In genomic region chr16:71708696-71709095, GRCh38 we compare ENCODE assay signal across 27 cellular contexts. TPM values are rescaled to one million over a fixed set of nuclear protein-coding genes. Genes with fewer than 3 reads are reported as not detected.
DNase-seq lines count a peak whose midpoint lies in the region; ATAC-seq and TF ChIP-seq lines count a peak whose summit lies in the region.
"Had no signal": no experiment of that assay in that cellular context is flagged by ENCODE, and none has a peak within 500 bp of the region (broad histone marks: within the 10 kb centered on the region; RNA-seq: fewer than 3 reads in every experiment).

No MANE protein-coding gene starts in this region.

- no peaks in the 10 kb centered on the region for H3K27me3 Mint-ChIP-seq in stimulated activated memory B cell treated with anti-CD40 and anti-IgM and Interleukin-4, amounts not matched to agents 10 μg/mL and 1 μg/mL and 100 μg/mL, for 72 hours
- H3K27me3 Mint-ChIP-seq: activated B cell treated with CpG ODN at 0.5 μM for 24 hours; activated CD4-positive, alpha-beta T cell treated with anti-CD3 and anti-CD28 coated beads, Interleukin-2, amount 10 ng/mL, durations not matched to agents 7 days and 5 days; activated T-cell treated with anti-CD3 and anti-CD28 coated beads, Interleukin-2, amount 50 U/mL, for 24 hours; stimulated activated naive B cell treated with anti-CD40 and anti-IgM and Interleukin-4, amounts not matched to agents 10 μg/mL and 1 μg/mL and 100 μg/mL, for 72 hours had no signal

- H3K27me3 ChIP-seq in HCT116 (ENCODE audit: insufficient read depth, low read length), result no peaks in the 10 kb centered on the region
- no peaks in the 10 kb centered on the region for H3K27me3 ChIP-seq in RWPE2 (ENCODE audit: insufficient read depth, poor library complexity, severe bottlenecking)
- H3K27me3 ChIP-seq in hepatocyte, result no peaks in the 10 kb centered on the region
- H3K27me3 ChIP-seq: ascending aorta, cardiac muscle cell, upper lobe of right lung had no signal

- no peaks in the 10 kb centered on the region for H3K9me2 ChIP-seq in HCT116 (ENCODE audit: insufficient read depth)
- no peaks in the 10 kb centered on the region for H3K9me2 ChIP-seq in hepatocyte (replicated peaks; ENCODE audit: insufficient read depth)

- H3K36me3 Mint-ChIP-seq in stimulated activated memory B cell treated with anti-CD40 and anti-IgM and Interleukin-4, amounts not matched to agents 10 μg/mL and 1 μg/mL and 100 μg/mL, for 72 hours, result peaks cover 6% of the 10 kb centered on the region
- H3K36me3 Mint-ChIP-seq: natural killer cell; stimulated activated naive B cell treated with anti-CD40 and anti-IgM and Interleukin-4, amounts not matched to agents 10 μg/mL and 1 μg/mL and 100 μg/mL, for 72 hours had no signal

- intact Hi-C loops in HCT116 (cut with micrococcal nuclease), result no loop called here

- H3K4me3 Mint-ChIP-seq in stimulated activated memory B cell treated with anti-CD40 and anti-IgM and Interleukin-4, amounts not matched to agents 10 μg/mL and 1 μg/mL and 100 μg/mL, for 72 hours, result no peak overlapping the region
- H3K4me3 Mint-ChIP-seq: activated B cell treated with CpG ODN at 0.5 μM for 24 hours; activated CD4-positive, alpha-beta T cell treated with anti-CD3 and anti-CD28 coated beads, Interleukin-2, amount 10 ng/mL, durations not matched to agents 7 days and 5 days; activated T-cell treated with anti-CD3 and anti-CD28 coated beads, Interleukin-2, amount 50 U/mL, for 24 hours; natural killer cell; stimulated activated naive B cell treated with anti-CD40 and anti-IgM and Interleukin-4, amounts not matched to agents 10 μg/mL and 1 μg/mL and 100 μg/mL, for 72 hours had no signal

- peak overlapping the region; percentile 53 for H3K4me2 ChIP-seq in HCT116 (ENCODE audit: low read length)
- no peak overlapping the region for H3K4me2 ChIP-seq in hepatocyte

- TF ChIP-seq POLR2A in HCT116 (IDR thresholded peaks at IDR 0.05; ENCODE audit: borderline replicate concordance, extremely low read depth, insufficient read depth, insufficient read length), result no peak

- peaks cover 15% of the 10 kb centered on the region for H3K4me1 Mint-ChIP-seq in stimulated activated memory B cell treated with anti-CD40 and anti-IgM and Interleukin-4, amounts not matched to agents 10 μg/mL and 1 μg/mL and 100 μg/mL, for 72 hours
- H3K4me1 Mint-ChIP-seq: natural killer cell had no signal

- H3K4me3 ChIP-seq in HCT116 (replicated peaks in 1 of 2; ENCODE audit: low read depth in 1 of 2, low read length in 2 of 2) (peak overlapping the region in 1 of 2 experiments; percentile 19; a peak in 1 of 4 replicates), RWPE2 (ENCODE audit: severe bottlenecking) (no peak overlapping the region), hepatocyte (no peak overlapping the region)
- H3K4me3 ChIP-seq: ascending aorta, cardiac muscle cell, coronary artery, SK-N-MC, upper lobe of right lung had no signal

- WGBS in hepatocyte (ENCODE audit: low lambda C conversion rate, missing lambda C conversion rate), result 98% methylated on average over 2 of the region's 2 CpGs

- no peak for TF ChIP-seq CTCF in HCT116 (IDR thresholded peaks at IDR 0.05 in 2 of 3, conservative IDR thresholded peaks at IDR 0.05 in 1 of 3; ENCODE audit: borderline replicate concordance in 1 of 3, insufficient read depth in 1 of 3, low read depth in 2 of 3, low read length in 2 of 3)
- TF ChIP-seq CTCF in RWPE2 (IDR thresholded peaks at IDR 0.05; ENCODE audit: poor library complexity, severe bottlenecking), result no peak
- TF ChIP-seq CTCF in hepatocyte (IDR thresholded peaks at IDR 0.05; ENCODE audit: poor library complexity), result no peak

- H3K27ac Mint-ChIP-seq in stimulated activated memory B cell treated with anti-CD40 and anti-IgM and Interleukin-4, amounts not matched to agents 10 μg/mL and 1 μg/mL and 100 μg/mL, for 72 hours, result peak overlapping the region; percentile 17
- H3K27ac Mint-ChIP-seq: activated B cell treated with CpG ODN at 0.5 μM for 24 hours; activated CD4-positive, alpha-beta T cell treated with anti-CD3 and anti-CD28 coated beads, Interleukin-2, amount 10 ng/mL, durations not matched to agents 7 days and 5 days; activated T-cell treated with anti-CD3 and anti-CD28 coated beads, Interleukin-2, amount 50 U/mL, for 24 hours; natural killer cell; stimulated activated naive B cell treated with anti-CD40 and anti-IgM and Interleukin-4, amounts not matched to agents 10 μg/mL and 1 μg/mL and 100 μg/mL, for 72 hours had no signal

- no peak for DNase-seq in HCT116 (ENCODE audit: low read depth, low spot score)
- DNase-seq in RWPE2 (ENCODE audit: low spot score), result no peak
- no peak for DNase-seq in hepatocyte (ENCODE audit: low spot score)
- DNase-seq in iPS-NIHi11 (ENCODE audit: low spot score), result no peak
- no peak for DNase-seq in GF-D8 (lab: John Stamatoyannopoulos, UW)
- DNase-seq in cortex of kidney (lab: John Stamatoyannopoulos, UW), result no peak
- DNase-seq: activated B cell treated with CpG ODN at 0.5 μM for 24 hours; activated CD4-positive, alpha-beta T cell treated with anti-CD3 and anti-CD28 coated beads, Interleukin-2, amount 10 ng/mL, durations not matched to agents 7 days and 5 days; activated gamma-delta T cell treated with Interleukin-2 at 50 U/mL for 16 hours; activated T-cell treated with anti-CD3 and anti-CD28 coated beads, Interleukin-2, amount 50 U/mL, for 24 hours; DMS79; effector memory CD4-positive, alpha-beta T cell; GDM1; head of caudate nucleus; left ventricle myocardium superior; natural killer cell; NCI-H146; NCI-H774; stimulated activated naive B cell treated with anti-CD40 and anti-IgM and Interleukin-4, amounts not matched to agents 10 μg/mL and 1 μg/mL and 100 μg/mL, for 72 hours; T-helper 1 cell; upper lobe of right lung had no signal

- 0 out of 2 replicates have a peak overlapping the region, but pooled peaks have one; percentile 32 for H3K9ac ChIP-seq in HCT116 (ENCODE audit: low read length)

- H3K79me2 ChIP-seq in HCT116 (ENCODE audit: insufficient read depth, low read length), result peaks cover 12% of the 10 kb centered on the region
- H3K79me2 ChIP-seq in hepatocyte, result peaks cover 42% of the 10 kb centered on the region

- H4K20me1 ChIP-seq in HCT116 (ENCODE audit: insufficient read depth) (no peaks in the 10 kb centered on the region), hepatocyte (ENCODE audit: insufficient read depth, poor library complexity, severe bottlenecking) (peaks cover 3% of the 10 kb centered on the region)

- H2AFZ ChIP-seq in HCT116 (ENCODE audit: low read depth, low read length, poor library complexity, severe bottlenecking), result no peak overlapping the region
- H2AFZ ChIP-seq in hepatocyte, result no peak overlapping the region

- no TSS peak for BruUV-seq in HCT116 (replicated peaks; lab: Mats Ljungman, UMichigan)

- POLR2A ChIA-PET in HCT116 (lab: Charles Lee), result no interaction called here

- H3K36me3 ChIP-seq in HCT116 (ENCODE audit: control insufficient read depth in 1 of 2, insufficient read depth in 2 of 2, low read length in 2 of 2), result no peaks in the 10 kb centered on the region
- H3K36me3 ChIP-seq in RWPE2 (ENCODE audit: low read depth), result peaks cover 16% of the 10 kb centered on the region
- H3K36me3 ChIP-seq in hepatocyte (replicated peaks; ENCODE audit: insufficient read depth, low read depth), result no peaks in the 10 kb centered on the region
- H3K36me3 ChIP-seq: cardiac muscle cell, upper lobe of right lung had no signal

- H3K9me3 Mint-ChIP-seq in stimulated activated memory B cell treated with anti-CD40 and anti-IgM and Interleukin-4, amounts not matched to agents 10 μg/mL and 1 μg/mL and 100 μg/mL, for 72 hours, result no peaks in the 10 kb centered on the region
- H3K9me3 Mint-ChIP-seq: activated B cell treated with CpG ODN at 0.5 μM for 24 hours; activated CD4-positive, alpha-beta T cell treated with anti-CD3 and anti-CD28 coated beads, Interleukin-2, amount 10 ng/mL, durations not matched to agents 7 days and 5 days; activated T-cell treated with anti-CD3 and anti-CD28 coated beads, Interleukin-2, amount 50 U/mL, for 24 hours; natural killer cell; stimulated activated naive B cell treated with anti-CD40 and anti-IgM and Interleukin-4, amounts not matched to agents 10 μg/mL and 1 μg/mL and 100 μg/mL, for 72 hours had no signal

- H3K27ac ChIP-seq in HCT116 (ENCODE audit: low read depth, low read length) (peak overlapping the region; percentile 63), RWPE2 (ENCODE audit: poor library complexity, severe bottlenecking) (peak overlapping the region; percentile 64), hepatocyte (peak overlapping the region; percentile 12)
- H3K27ac ChIP-seq: ascending aorta, cardiac muscle cell, coronary artery, HL-60, upper lobe of right lung had no signal

- RAD21 ChIA-PET in HCT116 (lab: Charles Lee; ENCODE audit: low non-redundant PET in 1 of 2, low total read pairs in 2 of 2, uncharacterized antibody in 2 of 2, unreplicated experiment in 2 of 2), result no interaction called here

- CTCF ChIA-PET in HCT116 (lab: Charles Lee), result no interaction called here

- TF ChIP-seq RAD21 in HCT116 (IDR thresholded peaks at IDR 0.05; ENCODE audit: low read depth), result no peak

- H3K9me3 ChIP-seq in HCT116 (ENCODE audit: control insufficient read depth in 1 of 2, insufficient read depth in 1 of 2, low read depth in 1 of 2, low read length in 2 of 2) (no peaks in the 10 kb centered on the region), RWPE2 (ENCODE audit: severe bottlenecking) (no peaks in the 10 kb centered on the region), hepatocyte (ENCODE audit: low read depth) (no peaks in the 10 kb centered on the region)
- H3K9me3 ChIP-seq: ascending aorta, upper lobe of right lung had no signal

- ATAC-seq in HCT116 (peak; percentile 27; the same call in 1 of the 2 replicates), RWPE2 (ENCODE audit: low read depth) (no peak)
- no peak for ATAC-seq in stimulated activated memory B cell treated with anti-CD40 and anti-IgM and Interleukin-4, amounts not matched to agents 10 μg/mL and 1 μg/mL and 100 μg/mL, for 72 hours
- ATAC-seq: left ventricle myocardium superior; natural killer cell; stimulated activated naive B cell treated with anti-CD40 and anti-IgM and Interleukin-4, amounts not matched to agents 10 μg/mL and 1 μg/mL and 100 μg/mL, for 72 hours; upper lobe of right lung had no signal

- H3K4me1 ChIP-seq in HCT116 (ENCODE audit: control insufficient read depth in 1 of 2, insufficient read depth in 2 of 2, low read length in 2 of 2), result peaks cover 30 to 35% of the 10 kb centered on the region in 2 experiments
- H3K4me1 ChIP-seq in RWPE2 (ENCODE audit: insufficient read depth, poor library complexity, severe bottlenecking), result peaks cover 35% of the 10 kb centered on the region
- H3K4me1 ChIP-seq in hepatocyte (ENCODE audit: insufficient read depth), result peaks cover 18% of the 10 kb centered on the region
- H3K4me1 ChIP-seq: ascending aorta had no signal

TF ChIP-seq in HCT116, 20 proteins besides CTCF, POLR2A, EP300 and RAD21:
- no peak for TF ChIP-seq MAX (IDR thresholded peaks at IDR 0.05)

RNA-seq across cellular contexts. Expression of gene PHLPP2, which starts 15.8 kb away (rescaled TPM):
- 9.0 TPM for total RNA-seq in HCT116 (2021; ENCODE audit: unreplicated experiment)
- 2.5 and 2.8 TPM in 2 replicates for polyA plus RNA-seq in HCT116 (2012)
- total RNA-seq in hepatocyte, result 15.0 and 17.5 TPM in 2 replicates
- polyA plus RNA-seq in hepatocyte, result 4.5 and 7.4 TPM in 2 replicates

Comparison
In these comparisons a context has a peak if more than half of its experiments do, and no peak if none do; other contexts are left out.
1. H3K27ac ChIP-seq: peak in every context shown above with its lines; median percentile 64 in RWPE2; 63 in HCT116; 12 in hepatocyte.